In genomic region chr16:54886078-54886477, GRCh38 we compare ENCODE assay signal across 25 cellular contexts. TPM values are rescaled to one million over a fixed set of nuclear protein-coding genes. Genes with fewer than 3 reads are reported as not detected.
"Had no signal": no experiment of that assay in that cellular context is flagged by ENCODE, and none has a peak within 500 bp of the region (broad histone marks: within the 10 kb centered on the region; RNA-seq: fewer than 3 reads in every experiment).

No MANE protein-coding gene starts in this region.

- DNase-seq: colonic mucosa; cortex of kidney; effector CD8-positive, alpha-beta T cell; effector memory CD8-positive, alpha-beta T cell; endodermal cell; esophagus squamous epithelium; foreskin fibroblast; foreskin melanocyte; gastrocnemius medialis; glutamatergic neuron; head of caudate nucleus; heart right ventricle; hippocampal formation; left cardiac atrium; left lung; left ventricle myocardium superior; lower lobe of right lung; mesenchymal stem cell; mucosa of descending colon; naive B cell had no signal

- FAIRE-seq: endometrium, islet of Langerhans, keratinocyte had no signal

- H3K27ac ChIP-seq: colonic mucosa, epithelial cell of prostate, esophagus squamous epithelium, gastrocnemius medialis, heart right ventricle, left lung, lower lobe of right lung had no signal

- H3K36me3 ChIP-seq: colonic mucosa, esophagus squamous epithelium, gastrocnemius medialis, heart right ventricle, left lung, lower lobe of right lung had no signal

- H3K4me1 ChIP-seq: colonic mucosa, esophagus squamous epithelium, gastrocnemius medialis, left lung, lower lobe of right lung had no signal

- H3K9me3 ChIP-seq: colonic mucosa, mucosa of descending colon had no signal

- H3K27me3 ChIP-seq: colonic mucosa, gastrocnemius medialis, heart right ventricle, left lung had no signal

- ATAC-seq: effector memory CD8-positive, alpha-beta T cell; gastrocnemius medialis; heart right ventricle; left cardiac atrium; left lung; left ventricle myocardium superior; lower lobe of right lung; mucosa of descending colon had no signal

- H3K4me3 ChIP-seq: colonic mucosa, esophagus squamous epithelium, gastrocnemius medialis, heart right ventricle, left lung, lower lobe of right lung, mucosa of descending colon had no signal

RNA-seq across cellular contexts. Expression of gene IRX5, which starts 44.6 kb away (rescaled TPM):
- total RNA-seq: mesenteric fat pad, mucosa of descending colon had no signal
